Comparison of ENCODE assay signal across 20 cellular contexts in the genomic region with DNA sequence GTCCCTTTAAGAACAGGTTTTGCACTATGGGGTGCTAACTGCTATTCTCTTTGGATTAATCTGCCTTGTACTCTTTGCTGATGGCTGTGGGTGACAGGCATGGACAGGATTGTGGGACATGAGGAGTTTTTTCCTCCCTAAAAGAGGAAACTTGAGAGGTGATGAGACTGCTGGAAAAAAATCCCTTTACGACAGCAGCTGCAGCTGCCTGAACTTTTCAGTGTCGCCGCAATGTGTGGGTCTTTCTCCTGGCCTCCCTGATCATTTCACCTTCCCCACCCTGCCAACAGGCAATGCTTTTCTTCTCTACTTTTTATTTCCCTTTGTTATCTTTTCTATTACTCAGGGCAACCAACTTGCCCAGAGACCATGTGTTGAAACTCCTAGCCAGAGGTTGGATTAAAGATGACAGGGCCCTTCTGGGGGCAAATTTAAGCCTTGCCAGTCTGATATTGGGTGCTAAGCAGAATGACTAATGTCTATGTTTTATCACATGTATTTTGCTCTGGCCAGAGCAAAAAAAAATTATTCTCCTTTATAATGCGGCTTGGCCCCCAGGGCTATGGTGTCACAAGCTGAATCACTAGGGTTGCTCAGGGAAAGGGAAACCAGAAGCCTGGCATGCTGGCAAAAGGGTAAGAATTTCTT. TPM values are rescaled to one million over a fixed set of nuclear protein-coding genes. Genes with fewer than 3 reads are reported as not detected.
DNase-seq lines count a peak whose midpoint lies in the region; ATAC-seq, FAIRE-seq and TF ChIP-seq lines count a peak whose summit lies in the region.
"Had no signal": no experiment of that assay in that cellular context is flagged by ENCODE, and none has a peak within 500 bp of the region (broad histone marks: within the 10 kb centered on the region; RNA-seq: fewer than 3 reads in every experiment).

No MANE protein-coding gene starts in this region.

- TF ChIP-seq CTCF in PC-9 (conservative IDR thresholded peaks at IDR 0.05), result no peak
- TF ChIP-seq CTCF in chondrocyte (IDR thresholded peaks at IDR 0.05), result no peak
- TF ChIP-seq CTCF in nephron (IDR thresholded peaks at IDR 0.05; ENCODE audit: unreplicated experiment in 3 of 3), result no peak
- TF ChIP-seq CTCF in testis (IDR thresholded peaks at IDR 0.05), result no peak

- no peaks in the 10 kb centered on the region for H3K27me3 ChIP-seq in PC-9 (ENCODE audit: insufficient read depth, low read depth)
- no peaks in the 10 kb centered on the region for H3K27me3 ChIP-seq in testis
- H3K27me3 ChIP-seq: upper lobe of right lung had no signal

- H3K9me3 ChIP-seq in PC-9 (ENCODE audit: insufficient read depth, low read depth) (no peaks in the 10 kb centered on the region), testis (no peaks in the 10 kb centered on the region)
- H3K9me3 ChIP-seq: upper lobe of right lung had no signal

- H3K9me2 ChIP-seq in PC-9 (ENCODE audit: insufficient read depth), result no peaks in the 10 kb centered on the region

- no peak for FAIRE-seq in GM12891 (lab: Jason Lieb, UNC)
- FAIRE-seq: small intestine had no signal

- H3K4me1 ChIP-seq in PC-9 (replicated peaks; ENCODE audit: insufficient read depth) (peaks cover 18% of the 10 kb centered on the region), testis (no peaks in the 10 kb centered on the region)
- H3K4me1 ChIP-seq: upper lobe of right lung had no signal

- no peaks in the 10 kb centered on the region for H3K27me3 Mint-ChIP-seq in chondrocyte (ENCODE audit: low read depth)
- no peaks in the 10 kb centered on the region for H3K27me3 Mint-ChIP-seq in nephron (ENCODE audit: low read depth)

- 95 to 97% methylated on average over 4 of the region's 4 CpGs for WGBS in testis, 2 donors

- no peak overlapping the region for H3K4me3 Mint-ChIP-seq in chondrocyte (ENCODE audit: unreplicated experiment)
- no peak overlapping the region for H3K4me3 Mint-ChIP-seq in nephron
- H3K4me3 Mint-ChIP-seq: B cell; effector memory CD8-positive, alpha-beta T cell; immature natural killer cell; stimulated activated memory B cell treated with anti-CD40 and anti-IgM and Interleukin-4, amounts not matched to agents 10 μg/mL and 1 μg/mL and 100 μg/mL, for 72 hours had no signal

- intact Hi-C loops in PC-9 (cut with micrococcal nuclease; ENCODE audit: unreplicated experiment), result no loop called here
- intact Hi-C loops in testis (cut with DNase I; ENCODE audit: low total_unique reads), result no loop called here

- H3K36me3 ChIP-seq in PC-9 (ENCODE audit: low read depth), result no peaks in the 10 kb centered on the region
- no peaks in the 10 kb centered on the region for H3K36me3 ChIP-seq in testis (ENCODE audit: low read depth, missing control alignments)
- H3K36me3 ChIP-seq: upper lobe of right lung had no signal

- H3K4me2 ChIP-seq in PC-9, result 0 out of 2 replicates have a peak overlapping the region, but pooled peaks have one; percentile 64

- no peaks in the 10 kb centered on the region for H4K20me1 ChIP-seq in PC-9 (ENCODE audit: insufficient read depth)

- CTCF ChIA-PET in PC-9 (lab: Charles Lee), result interaction anchor here (0.6 kb wide), 1 partner anchor 105 kb away, joined by 3 read pairs; no protein-coding TSS in a partner anchor

- H3K79me2 ChIP-seq in PC-9 (ENCODE audit: low read depth), result no peaks in the 10 kb centered on the region

- no peak overlapping the region for H2AFZ ChIP-seq in PC-9

- peaks cover 26% of the 10 kb centered on the region for H3K9me3 Mint-ChIP-seq in chondrocyte (ENCODE audit: low read depth)
- H3K9me3 Mint-ChIP-seq in nephron, result peaks cover 25% of the 10 kb centered on the region

- H3K4me1 Mint-ChIP-seq in chondrocyte (ENCODE audit: low read depth), result peaks cover 24% of the 10 kb centered on the region
- H3K4me1 Mint-ChIP-seq in nephron, result peaks cover 15% of the 10 kb centered on the region
- H3K4me1 Mint-ChIP-seq: B cell; immature natural killer cell; stimulated activated memory B cell treated with anti-CD40 and anti-IgM and Interleukin-4, amounts not matched to agents 10 μg/mL and 1 μg/mL and 100 μg/mL, for 72 hours had no signal

- H3K27ac Mint-ChIP-seq in chondrocyte (ENCODE audit: unreplicated experiment) (peak overlapping the region; percentile 73), nephron (peak overlapping the region; percentile 43 to 74 (median 63))
- H3K27ac Mint-ChIP-seq: B cell; effector memory CD8-positive, alpha-beta T cell; immature natural killer cell; stimulated activated memory B cell treated with anti-CD40 and anti-IgM and Interleukin-4, amounts not matched to agents 10 μg/mL and 1 μg/mL and 100 μg/mL, for 72 hours had no signal

- POLR2A ChIA-PET in PC-9 (lab: Charles Lee; ENCODE audit: unreplicated experiment), result no interaction called here

- peak; percentile 35 for DNase-seq in COLO829 (ENCODE audit: low spot score)
- peak; percentile 55 to 77 for DNase-seq in PC-9
- DNase-seq in chondrocyte (ENCODE audit: low spot score), result no peak
- no peak for DNase-seq in GM12891 (ENCODE audit: insufficient read length, low spot score)
- DNase-seq in testis, result no peak
- no peak for DNase-seq in GF-D8 (lab: John Stamatoyannopoulos, UW)
- DNase-seq: activated CD4-positive, CD25-positive, alpha-beta regulatory T cell; activated gamma-delta T cell; DMS53; effector memory CD8-positive, alpha-beta T cell; H7; immature natural killer cell; NCI-H1417 treated with DMSO at 0.1 percent for 48 hours; occipital lobe; small intestine; upper lobe of right lung had no signal

- no peak for ATAC-seq in GM18511 (IDR thresholded peaks at IDR 0.05; ENCODE audit: unreplicated experiment)
- ATAC-seq: effector memory CD8-positive, alpha-beta T cell; stimulated activated memory B cell treated with anti-CD40 and anti-IgM and Interleukin-4, amounts not matched to agents 10 μg/mL and 1 μg/mL and 100 μg/mL, for 72 hours; upper lobe of right lung had no signal

- no peak overlapping the region for H3K4me3 ChIP-seq in PC-9
- no peak overlapping the region for H3K4me3 ChIP-seq in testis
- H3K4me3 ChIP-seq: upper lobe of right lung had no signal

- BruUV-seq in PC-9 (replicated peaks; lab: Mats Ljungman, UMichigan), result no TSS peak

- no peak for TF ChIP-seq POLR2A in GM12891 (IDR thresholded peaks at IDR 0.05; ENCODE audit: low read depth, low read length)
- TF ChIP-seq POLR2A in testis (IDR thresholded peaks at IDR 0.05), result no peak

- H3K27ac ChIP-seq in PC-9 (peak overlapping the region; percentile 50), testis (no peak overlapping the region)
- H3K27ac ChIP-seq: upper lobe of right lung had no signal

- 0 out of 2 replicates have a peak, but pooled peaks cover 3% of the 10 kb centered on the region for H3F3A ChIP-seq in PC-9 (ENCODE audit: insufficient read depth, low read depth)

- peaks cover 17% of the 10 kb centered on the region for H3K36me3 Mint-ChIP-seq in chondrocyte (ENCODE audit: low read depth)
- H3K36me3 Mint-ChIP-seq in nephron (ENCODE audit: low read depth), result no peaks in the 10 kb centered on the region
- H3K36me3 Mint-ChIP-seq: immature natural killer cell had no signal

TF ChIP-seq in GM12891, 5 proteins besides CTCF, POLR2A, EP300 and RAD21:
- TF ChIP-seq TAF1 (IDR thresholded peaks at IDR 0.05; ENCODE audit: low read depth, low read length) (no peak), POU2F2 (IDR thresholded peaks at IDR 0.05; ENCODE audit: low read depth, low read length) (no peak), POLR2AphosphoS5 (IDR thresholded peaks at IDR 0.05; ENCODE audit: low read depth, low read length) (no peak), PAX5 (IDR thresholded peaks at IDR 0.05; ENCODE audit: insufficient read depth, low read length, severe bottlenecking) (no peak), SPI1 (IDR thresholded peaks at IDR 0.05; ENCODE audit: low read depth, low read length) (no peak)

RNA-seq across cellular contexts. Expression of gene CFAP20DC, which starts 51.4 kb away (rescaled TPM):
- total RNA-seq in PC-9 (2021) (6.7 and 7.1 TPM in 2 replicates), chondrocyte (1.9 to 3.6 TPM (median 3.1 TPM) in 3 replicates), testis (10 to 100 TPM; 24.5 to 42.0 TPM)
- polyA plus RNA-seq in GM12891 (2012; ENCODE audit: low read depth, missing spikeins), result 0.04 TPM
- 62.8 TPM for polyA plus RNA-seq in testis (ENCODE audit: insufficient read depth, low read depth, low replicate concordance)
- total RNA-seq: upper lobe of right lung had no signal
- polyA plus RNA-seq: immature natural killer cell had no signal

Comparison
In these comparisons a context has a peak if more than half of its experiments do, and no peak if none do; other contexts are left out.
1. DNase-seq: peak in COLO829 (single experiment) and PC-9 (2 of 2); none in chondrocyte (single experiment), GM12891 (single experiment), testis (single experiment) and GF-D8 (single experiment).